ENCODE assay signal across 8 cellular contexts in the genomic region with DNA sequence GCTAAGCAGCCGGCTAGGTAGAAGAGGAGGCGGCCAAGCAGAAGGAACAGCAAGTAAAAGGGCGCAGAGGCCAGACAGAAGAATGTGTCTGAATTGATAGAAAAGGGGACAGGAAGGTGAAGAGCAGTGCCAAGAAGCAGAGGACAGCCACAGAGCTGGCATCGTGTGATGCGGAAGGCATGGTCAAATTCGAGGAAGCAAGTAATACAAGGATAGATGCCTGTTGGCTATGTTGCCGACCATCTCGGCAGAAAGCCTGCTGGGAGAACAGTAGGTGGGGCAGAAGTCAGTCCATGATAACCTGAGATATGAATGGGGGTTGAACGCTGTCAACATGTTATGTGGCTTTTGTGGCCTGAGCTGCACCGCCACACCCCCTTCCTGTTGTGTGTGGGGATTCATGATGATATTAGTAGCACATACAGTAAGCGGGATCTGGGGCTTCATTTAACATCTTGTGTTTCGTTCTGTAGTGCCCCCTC. TPM values are rescaled to one million over a fixed set of nuclear protein-coding genes. Genes with fewer than 3 reads are reported as not detected.
A peak's percentile ranks its signal among the peaks of the same experiment; 100 is the strongest.
DNase-seq lines count a peak whose midpoint lies in the region; ATAC-seq and TF ChIP-seq lines count a peak whose summit lies in the region.

No MANE protein-coding gene starts in this region.

- H3K4me1 Mint-ChIP-seq in activated naive CD8-positive, alpha-beta T cell treated with anti-CD3 and anti-CD28 coated beads, Interleukin-2, amount 50 U/mL, for 24 hours = peaks cover 70% of the 10 kb centered on the region
- peaks cover 12% of the 10 kb centered on the region for H3K4me1 Mint-ChIP-seq in type B pancreatic cell (ENCODE audit: unreplicated experiment)

- no peaks in the 10 kb centered on the region for H3K9me3 Mint-ChIP-seq in activated naive CD8-positive, alpha-beta T cell treated with anti-CD3 and anti-CD28 coated beads, Interleukin-2, amount 50 U/mL, for 24 hours
- H3K9me3 Mint-ChIP-seq in type B pancreatic cell = no peaks in the 10 kb centered on the region

- H3K4me3 Mint-ChIP-seq in activated naive CD8-positive, alpha-beta T cell treated with anti-CD3 and anti-CD28 coated beads, Interleukin-2, amount 50 U/mL, for 24 hours = peak overlapping the region; percentile 70
- H3K4me3 Mint-ChIP-seq in type B pancreatic cell = no peak overlapping the region

- ATAC-seq in GM21737 (IDR thresholded peaks at IDR 0.05; ENCODE audit: unreplicated experiment) (peak; percentile 70), GM21717 (IDR thresholded peaks at IDR 0.05; ENCODE audit: unreplicated experiment) (no peak), HG03159 (IDR thresholded peaks at IDR 0.05; ENCODE audit: unreplicated experiment) (no peak)
- ATAC-seq in activated naive CD8-positive, alpha-beta T cell treated with anti-CD3 and anti-CD28 coated beads, Interleukin-2, amount 50 U/mL, for 24 hours = peak; percentile 77

- DNase-seq in T-helper 9 cell (peak; percentile 54), GF-D8 (lab: John Stamatoyannopoulos, UW) (no peak), type B pancreatic cell (ENCODE audit: extremely low spot score, unreplicated experiment) (no peak)
- DNase-seq in activated naive CD8-positive, alpha-beta T cell treated with anti-CD3 and anti-CD28 coated beads, Interleukin-2, amount 50 U/mL, for 24 hours = peak; percentile 50
- peak; percentile 71 for DNase-seq in stimulated activated CD8-positive, alpha-beta memory T cell treated with anti-CD3 and anti-CD28 coated beads, Interleukin-4, amount 100 ng/mL, for 48 hours

- peaks cover 5% of the 10 kb centered on the region for H3K27me3 Mint-ChIP-seq in activated naive CD8-positive, alpha-beta T cell treated with anti-CD3 and anti-CD28 coated beads, Interleukin-2, amount 50 U/mL, for 24 hours
- H3K27me3 Mint-ChIP-seq in type B pancreatic cell = peaks cover 15% of the 10 kb centered on the region

- no peak for TF ChIP-seq CTCF in type B pancreatic cell (conservative IDR thresholded peaks at IDR 0.05)

- H3K36me3 Mint-ChIP-seq in activated naive CD8-positive, alpha-beta T cell treated with anti-CD3 and anti-CD28 coated beads, Interleukin-2, amount 50 U/mL, for 24 hours (ENCODE audit: low read depth) = no peaks in the 10 kb centered on the region
- H3K36me3 Mint-ChIP-seq in type B pancreatic cell = no peaks in the 10 kb centered on the region

- H3K27ac Mint-ChIP-seq in activated naive CD8-positive, alpha-beta T cell treated with anti-CD3 and anti-CD28 coated beads, Interleukin-2, amount 50 U/mL, for 24 hours = peak overlapping the region; percentile 79
- H3K27ac Mint-ChIP-seq in type B pancreatic cell = no peak overlapping the region

RNA-seq across cellular contexts. Expression of gene ST8SIA6, which starts 25.7 kb away (rescaled TPM):
- total RNA-seq in type B pancreatic cell (ENCODE audit: low replicate concordance) = 1.0 and 1.8 TPM in 2 replicates

Comparison
In these comparisons a context has a peak if more than half of its experiments do, and no peak if none do; other contexts are left out.
1. ATAC-seq: peak in GM21737 (single experiment) and activated naive CD8-positive, alpha-beta T cell treated with anti-CD3 and anti-CD28 coated beads, Interleukin-2, amount 50 U/mL, for 24 hours (single experiment); none in GM21717 (single experiment) and HG03159 (single experiment).
2. DNase-seq: peak in T-helper 9 cell (single experiment), activated naive CD8-positive, alpha-beta T cell treated with anti-CD3 and anti-CD28 coated beads, Interleukin-2, amount 50 U/mL, for 24 hours (single experiment) and stimulated activated CD8-positive, alpha-beta memory T cell treated with anti-CD3 and anti-CD28 coated beads, Interleukin-4, amount 100 ng/mL, for 48 hours (single experiment); none in GF-D8 (single experiment) and type B pancreatic cell (single experiment).